In the genomic region with DNA sequence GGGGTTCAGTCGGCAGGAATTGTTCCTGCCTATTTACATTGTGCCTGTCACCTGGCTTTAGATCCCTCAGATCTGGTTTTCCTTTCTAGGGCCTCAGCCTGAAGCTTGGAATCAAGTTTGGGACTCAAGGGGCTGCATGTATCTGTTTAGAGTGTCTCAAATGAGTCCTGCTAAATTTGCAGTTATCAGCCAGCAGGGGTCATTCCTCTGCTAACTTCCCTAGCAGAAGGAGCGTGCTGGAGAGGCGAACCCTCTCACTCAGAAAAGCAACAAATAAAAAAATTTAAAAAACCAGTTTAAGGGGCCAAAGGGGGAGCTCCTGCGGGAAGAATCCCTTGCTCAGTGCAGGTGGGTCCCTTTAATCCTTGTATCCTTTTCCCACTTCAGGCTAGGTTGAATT, we compare ENCODE assay signal across 18 cellular contexts.
DNase-seq lines count a peak whose midpoint lies in the region; ATAC-seq and TF ChIP-seq lines count a peak whose summit lies in the region.
"Had no signal": no experiment of that assay in that cellular context is flagged by ENCODE, and none has a peak within 500 bp of the region (broad histone marks: within the 10 kb centered on the region; RNA-seq: fewer than 3 reads in every experiment).

No MANE protein-coding gene starts in this region.

- CTCF ChIA-PET in Panc1 (lab: Charles Lee): no interaction called here

- ATAC-seq in Panc1: no peak
- ATAC-seq: gastroesophageal sphincter; naive thymus-derived CD4-positive, alpha-beta T cell had no signal

- WGBS in GM23248 (ENCODE audit: low coverage in 1 of 2, low lambda C conversion rate in 2 of 2, missing lambda C conversion rate in 2 of 2), 2 experiments: 8 to 12% methylated on average over 4 of the region's 4 CpGs

- intact Hi-C loops in Panc1 (cut with micrococcal nuclease; ENCODE audit: unreplicated experiment): no loop called here

- H3K27me3 ChIP-seq in GM23248 (replicated peaks; ENCODE audit: insufficient read depth) (no peaks in the 10 kb centered on the region), Panc1 (ENCODE audit: control insufficient read depth, insufficient read depth, low read length) (no peaks in the 10 kb centered on the region)
- H3K27me3 ChIP-seq: gastroesophageal sphincter had no signal

- in situ Hi-C loops in GM23248 (cut with MboI) (no loop called here), Panc1 (cut with HindIII; ENCODE audit: low pct_unique_long_range_greater_than_20kb, low sequenced_read_pairs) (no loop called here)

- H3K4me1 ChIP-seq in GM23248 (ENCODE audit: insufficient read depth) (no peaks in the 10 kb centered on the region), Panc1 (ENCODE audit: control insufficient read depth, insufficient read depth, low read length) (no peaks in the 10 kb centered on the region)
- H3K4me1 ChIP-seq: gastroesophageal sphincter had no signal

- H3K36me3 ChIP-seq in GM23248 (ENCODE audit: low read depth): no peaks in the 10 kb centered on the region
- H3K36me3 ChIP-seq in Panc1 (ENCODE audit: control insufficient read depth, insufficient read depth, low read length): no peaks in the 10 kb centered on the region
- H3K36me3 ChIP-seq: gastroesophageal sphincter had no signal

- no peak overlapping the region for H3K4me2 ChIP-seq in GM23248 (ENCODE audit: unreplicated experiment)

- TF ChIP-seq CTCF in Panc1 (IDR thresholded peaks at IDR 0.05): peak; percentile 24
- peak; percentile 23 for TF ChIP-seq CTCF in epithelial cell of proximal tubule (conservative IDR thresholded peaks at IDR 0.05; ENCODE audit: low read depth, low read length)

- no peaks in the 10 kb centered on the region for H3K79me2 ChIP-seq in GM23248 (ENCODE audit: insufficient read depth)

- H4K20me1 ChIP-seq in GM23248 (ENCODE audit: insufficient read depth): no peaks in the 10 kb centered on the region

- POLR2A ChIA-PET in Panc1 (lab: Charles Lee): no interaction called here

- no TSS peak for BruUV-seq in Panc1 (replicated peaks; lab: Mats Ljungman, UMichigan)

- H3K27ac ChIP-seq in GM23248: no peak overlapping the region
- H3K27ac ChIP-seq in Panc1 (ENCODE audit: low read length): no peak overlapping the region
- H3K27ac ChIP-seq: 22Rv1, gastroesophageal sphincter had no signal

- no peak overlapping the region for H3K9ac ChIP-seq in GM23248

- H3F3A ChIP-seq in GM23248 (ENCODE audit: insufficient read depth): no peaks in the 10 kb centered on the region

- DNase-seq in DMS 273 (lab: John Stamatoyannopoulos, UW; ENCODE audit: unreplicated experiment) (peak; percentile 3), DMS 273 treated with DMSO at 0.1 percent for 48 hours (lab: John Stamatoyannopoulos, UW) (no peak), GM23248 (peak; percentile 0), Panc1 (ENCODE audit: low read depth, low spot score) (no peak), epithelial cell of proximal tubule (ENCODE audit: low read depth) (no peak), NCI-H1417 treated with DMSO at 0.1 percent for 48 hours (lab: John Stamatoyannopoulos, UW) (no peak), NCI-H1048 (lab: John Stamatoyannopoulos, UW) (no peak), CD1c-positive myeloid dendritic cell (ENCODE audit: extremely low spot score) (no peak)
- DNase-seq: activated CD4-positive, alpha-beta T cell treated with anti-CD3 and anti-CD28 coated beads, Interleukin-2, amount 50 U/mL, for 48 hours; activated T-cell treated with anti-CD3 and anti-CD28 coated beads, Interleukin-2, amount 50 U/mL, for 48 hours; CD4-positive, CD25-positive, alpha-beta regulatory T cell; central memory CD4-positive, alpha-beta T cell; naive thymus-derived CD4-positive, alpha-beta T cell; NCI-H2081 treated with DMSO at 0.1 percent for 48 hours; stimulated activated naive CD4-positive, alpha-beta T cell had no signal

- H3K4me3 ChIP-seq in GM23248: no peak overlapping the region
- H3K4me3 ChIP-seq in Panc1 (ENCODE audit: low read depth in 2 of 2, low read length in 2 of 2): no peak overlapping the region
- no peak overlapping the region for H3K4me3 ChIP-seq in epithelial cell of proximal tubule (ENCODE audit: low read depth, low read length)
- H3K4me3 ChIP-seq: gastroesophageal sphincter, lung had no signal

- H3K9me3 ChIP-seq in GM23248 (ENCODE audit: low read depth): no peaks in the 10 kb centered on the region
- H3K9me3 ChIP-seq in Panc1 (ENCODE audit: control insufficient read depth, insufficient read depth, low read depth, low read length): 0 out of 2 replicates have a peak, but pooled peaks cover 3% of the 10 kb centered on the region

- no peak overlapping the region for H2AFZ ChIP-seq in GM23248

- H3K9me2 ChIP-seq in GM23248 (ENCODE audit: insufficient read depth): no peaks in the 10 kb centered on the region

Comparison
In these comparisons a context has a peak if more than half of its experiments do, and no peak if none do; other contexts are left out.
1. DNase-seq: peak in DMS 273 (single experiment) and GM23248 (single experiment); none in DMS 273 treated with DMSO at 0.1 percent for 48 hours (single experiment), Panc1 (single experiment), epithelial cell of proximal tubule (single experiment), NCI-H1417 treated with DMSO at 0.1 percent for 48 hours (single experiment), NCI-H1048 (single experiment) and CD1c-positive myeloid dendritic cell (single experiment).